Comparison of ENCODE assay signal across 17 cellular contexts in the genomic region with DNA sequence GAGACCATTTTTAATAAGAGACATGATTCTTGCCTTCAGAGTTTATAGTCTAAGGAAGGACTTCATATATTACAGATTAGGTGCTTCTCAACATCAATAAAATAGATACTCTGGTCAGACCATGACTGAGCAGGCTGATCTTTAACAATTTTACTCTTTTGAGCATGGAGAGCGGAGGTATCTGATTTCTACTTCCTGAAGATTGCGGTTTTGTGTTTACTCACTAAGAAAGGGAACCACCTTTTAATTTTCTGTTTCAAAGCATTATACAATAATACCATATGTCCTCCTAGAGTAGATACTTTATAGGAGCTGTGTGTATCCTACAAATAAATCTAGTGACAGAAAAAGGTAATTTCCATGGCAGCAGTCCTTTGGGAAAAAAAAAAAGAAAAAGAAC. TPM values are rescaled to one million over a fixed set of nuclear protein-coding genes. Genes with fewer than 3 reads are reported as not detected.
A peak's percentile ranks its signal among the peaks of the same experiment; 100 is the strongest.
DNase-seq lines count a peak whose midpoint lies in the region; ATAC-seq lines count a peak whose summit lies in the region.
"Had no signal": no experiment of that assay in that cellular context is flagged by ENCODE, and none has a peak within 500 bp of the region (broad histone marks: within the 10 kb centered on the region; RNA-seq: fewer than 3 reads in every experiment).

No MANE protein-coding gene starts in this region.

- no peaks in the 10 kb centered on the region for H3K9me3 Mint-ChIP-seq in T-helper 2 cell treated with Interferon-gamma antibody and Interleukin-4, amounts not matched to agents 5 μg/mL and 100 μg/mL, for 36 hours
- no peaks in the 10 kb centered on the region for H3K9me3 Mint-ChIP-seq in naive thymus-derived CD4-positive, alpha-beta T cell

- WGBS in aorta, 2 donors: 75 to 96% methylated on average over 2 of the region's 2 CpGs

- H3K27ac ChIP-seq in naive thymus-derived CD4-positive, alpha-beta T cell (ENCODE audit: low read depth, low read length): no peak overlapping the region
- H3K27ac ChIP-seq in aorta (ENCODE audit: low read depth in 1 of 2, low read length in 2 of 2): no peak overlapping the region
- H3K27ac ChIP-seq: C4-2B, Peyer's patch had no signal

- H3K4me3 Mint-ChIP-seq in T-helper 2 cell treated with Interferon-gamma antibody and Interleukin-4, amounts not matched to agents 5 μg/mL and 100 μg/mL, for 36 hours: peak overlapping the region; percentile 26
- H3K4me3 Mint-ChIP-seq in naive thymus-derived CD4-positive, alpha-beta T cell: peak overlapping the region in 5 of 10 donors; percentile 16 to 61 (median 41)

- no peaks in the 10 kb centered on the region for H3K27me3 Mint-ChIP-seq in T-helper 2 cell treated with Interferon-gamma antibody and Interleukin-4, amounts not matched to agents 5 μg/mL and 100 μg/mL, for 36 hours (ENCODE audit: low read depth)
- H3K27me3 Mint-ChIP-seq in naive thymus-derived CD4-positive, alpha-beta T cell: no peaks in the 10 kb centered on the region

- H3K36me3 ChIP-seq in naive thymus-derived CD4-positive, alpha-beta T cell (ENCODE audit: control insufficient read depth in 2 of 3, insufficient read depth in 3 of 3, low read length in 3 of 3): no peaks in the 10 kb centered on the region
- no peaks in the 10 kb centered on the region for H3K36me3 ChIP-seq in aorta (ENCODE audit: control insufficient read depth in 1 of 2, insufficient read depth in 2 of 2, low read length in 1 of 2)
- H3K36me3 ChIP-seq: Peyer's patch had no signal

- intact Hi-C loops in naive thymus-derived CD4-positive, alpha-beta T cell (cut with micrococcal nuclease): no loop called here
- intact Hi-C loops in aorta (cut with DNase I): no loop called here

- H3K27ac Mint-ChIP-seq in T-helper 2 cell treated with Interferon-gamma antibody and Interleukin-4, amounts not matched to agents 5 μg/mL and 100 μg/mL, for 36 hours: no peak overlapping the region
- peak overlapping the region in 1 of 9 donors; percentile 22 for H3K27ac Mint-ChIP-seq in naive thymus-derived CD4-positive, alpha-beta T cell

- POLR2A ChIA-PET in naive thymus-derived CD4-positive, alpha-beta T cell (lab: Charles Lee): no interaction called here

- H3K9me3 ChIP-seq in naive thymus-derived CD4-positive, alpha-beta T cell (ENCODE audit: control insufficient read depth in 2 of 3, low read length in 3 of 3): no peaks in the 10 kb centered on the region
- H3K9me3 ChIP-seq in aorta (ENCODE audit: control insufficient read depth, low read length): no peaks in the 10 kb centered on the region
- H3K9me3 ChIP-seq: Peyer's patch, SK-N-SH had no signal

- no peak overlapping the region for H3K4me3 ChIP-seq in naive thymus-derived CD4-positive, alpha-beta T cell (ENCODE audit: low read length)
- H3K4me3 ChIP-seq in aorta (ENCODE audit: low read length in 2 of 2): no peak overlapping the region
- H3K4me3 ChIP-seq: Peyer's patch had no signal

- H3K27me3 ChIP-seq in naive thymus-derived CD4-positive, alpha-beta T cell (ENCODE audit: control insufficient read depth in 2 of 2, insufficient read depth in 2 of 2, low read length in 2 of 2): no peaks in the 10 kb centered on the region
- H3K27me3 ChIP-seq in aorta (ENCODE audit: control insufficient read depth in 1 of 2, insufficient read depth in 2 of 2, low read length in 1 of 2): no peaks in the 10 kb centered on the region
- H3K27me3 ChIP-seq: Peyer's patch had no signal

- H3K4me1 Mint-ChIP-seq in T-helper 2 cell treated with Interferon-gamma antibody and Interleukin-4, amounts not matched to agents 5 μg/mL and 100 μg/mL, for 36 hours (ENCODE audit: low read depth): peaks cover 7% of the 10 kb centered on the region
- peaks cover 0 to 25% (median 14%) of the 10 kb centered on the region in 7 donors for H3K4me1 Mint-ChIP-seq in naive thymus-derived CD4-positive, alpha-beta T cell

- H3K36me3 Mint-ChIP-seq in T-helper 2 cell treated with Interferon-gamma antibody and Interleukin-4, amounts not matched to agents 5 μg/mL and 100 μg/mL, for 36 hours (ENCODE audit: low read depth): no peaks in the 10 kb centered on the region
- H3K36me3 Mint-ChIP-seq in naive thymus-derived CD4-positive, alpha-beta T cell: peaks cover 0 to 9% (median 5%) of the 10 kb centered on the region in 5 donors

- DNase-seq in NCI-H2171 treated with DMSO at 0.1 percent for 48 hours (lab: John Stamatoyannopoulos, UW) (peak; percentile 24), NCI-H2171 (lab: John Stamatoyannopoulos, UW) (no peak), aorta (no peak), midbrain (lab: John Stamatoyannopoulos, UW) (no peak)
- DNase-seq in T-helper 2 cell treated with Interferon-gamma antibody and Interleukin-4, amounts not matched to agents 5 μg/mL and 100 μg/mL, for 36 hours (ENCODE audit: low spot score): no peak
- peak in 2 of 9 donors; percentile 8 to 9 for DNase-seq in naive thymus-derived CD4-positive, alpha-beta T cell
- DNase-seq: GF-D8, H7, NCI-H1105 treated with DMSO at 0.1 percent for 48 hours, NCI-H187, NCI-H345, Peyer's patch, Right ventricle myocardium superior, SK-N-SH had no signal

- ATAC-seq in HG03378 (IDR thresholded peaks at IDR 0.05; ENCODE audit: unreplicated experiment): peak; percentile 49
- peak; percentile 22 for ATAC-seq in naive thymus-derived CD4-positive, alpha-beta T cell
- ATAC-seq in aorta (ENCODE audit: low FRiP score): no peak
- ATAC-seq in HG03469 (IDR thresholded peaks at IDR 0.05; ENCODE audit: unreplicated experiment): no peak

- CTCF ChIA-PET in naive thymus-derived CD4-positive, alpha-beta T cell (lab: Charles Lee): no interaction called here

- H3K4me1 ChIP-seq in naive thymus-derived CD4-positive, alpha-beta T cell (ENCODE audit: control insufficient read depth in 2 of 2, insufficient read depth in 2 of 2, low read length in 2 of 2): peaks cover 0 to 15% of the 10 kb centered on the region in 2 donors
- no peaks in the 10 kb centered on the region for H3K4me1 ChIP-seq in aorta (ENCODE audit: control insufficient read depth in 1 of 2, insufficient read depth in 2 of 2, low read length in 2 of 2)
- H3K4me1 ChIP-seq: Peyer's patch had no signal

RNA-seq across cellular contexts. Expression of a gene that starts 12.5 kb away (rescaled TPM):
- total RNA-seq in naive thymus-derived CD4-positive, alpha-beta T cell: 10 to 100 TPM in 2 of 5 experiments, 1 to 10 TPM in 3; 5.9 to 12.7 (median 8.2) TPM
- polyA plus RNA-seq in naive thymus-derived CD4-positive, alpha-beta T cell: 1 to 10 TPM; 8.3 to 9.4 TPM
- total RNA-seq in aorta: 10 to 100 TPM; 16.7 to 17.0 TPM
- polyA plus RNA-seq in aorta: 1 to 10 TPM; 8.0 to 9.6 TPM

Comparison
In these comparisons a context has a peak if more than half of its experiments do, and no peak if none do; other contexts are left out.
1. ATAC-seq: peak in HG03378 (single experiment) and naive thymus-derived CD4-positive, alpha-beta T cell (single experiment); none in aorta (single experiment) and HG03469 (single experiment).